1 cellular context compared by ENCODE assay signal in the genomic region with DNA sequence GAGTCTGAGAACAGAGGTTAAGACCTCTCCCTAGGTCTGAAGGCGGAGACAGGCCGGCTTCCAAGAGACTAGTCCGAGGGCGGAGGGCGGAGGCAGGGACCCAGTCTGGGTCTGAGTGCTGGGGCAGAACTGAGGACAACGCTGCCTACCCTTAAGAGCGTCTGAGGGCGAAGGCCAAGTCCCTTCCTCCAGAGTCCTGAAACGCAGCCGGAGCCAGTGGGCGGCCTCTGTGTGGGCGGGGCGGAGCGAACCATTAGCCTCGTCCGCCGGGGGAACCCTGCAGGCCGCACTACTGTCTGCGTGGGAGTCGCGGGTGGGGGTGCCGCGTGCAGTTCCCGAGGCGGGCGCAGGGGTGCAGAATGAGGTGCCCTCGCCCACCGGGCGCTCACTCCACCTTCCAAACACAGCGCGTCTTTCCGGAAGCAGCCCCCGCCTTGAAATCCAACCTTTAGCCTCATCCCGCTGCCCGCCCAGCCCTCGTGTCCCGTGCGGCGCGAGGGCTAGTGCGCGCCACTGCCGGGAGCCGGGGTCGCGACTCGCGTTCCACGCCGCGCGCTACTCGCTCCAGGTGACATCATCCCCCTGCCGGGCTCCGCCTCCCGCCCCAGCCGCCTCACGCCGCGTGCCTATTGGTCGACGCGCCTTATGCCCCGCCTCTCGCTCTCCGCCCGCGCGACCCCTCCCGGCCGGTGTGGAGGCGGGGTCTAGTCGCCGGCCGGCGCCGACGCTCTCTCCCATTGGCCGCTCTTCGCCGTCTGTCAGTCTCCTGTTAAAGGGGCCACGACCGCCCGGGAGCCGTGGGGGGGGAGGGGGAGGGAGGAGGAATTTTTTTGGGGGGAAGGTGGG.
TF ChIP-seq lines count a peak whose summit lies in the region.

TSS of gene C19orf73 (minus strand) at position 579 of the 846 bp plus-strand sequence. CDS start at position 458, 121 bp downstream.

TF ChIP-seq in HEK293, 187 proteins besides CTCF, POLR2A, EP300 and RAD21 (continued from another document):
- TF ChIP-seq, protein P1, sequence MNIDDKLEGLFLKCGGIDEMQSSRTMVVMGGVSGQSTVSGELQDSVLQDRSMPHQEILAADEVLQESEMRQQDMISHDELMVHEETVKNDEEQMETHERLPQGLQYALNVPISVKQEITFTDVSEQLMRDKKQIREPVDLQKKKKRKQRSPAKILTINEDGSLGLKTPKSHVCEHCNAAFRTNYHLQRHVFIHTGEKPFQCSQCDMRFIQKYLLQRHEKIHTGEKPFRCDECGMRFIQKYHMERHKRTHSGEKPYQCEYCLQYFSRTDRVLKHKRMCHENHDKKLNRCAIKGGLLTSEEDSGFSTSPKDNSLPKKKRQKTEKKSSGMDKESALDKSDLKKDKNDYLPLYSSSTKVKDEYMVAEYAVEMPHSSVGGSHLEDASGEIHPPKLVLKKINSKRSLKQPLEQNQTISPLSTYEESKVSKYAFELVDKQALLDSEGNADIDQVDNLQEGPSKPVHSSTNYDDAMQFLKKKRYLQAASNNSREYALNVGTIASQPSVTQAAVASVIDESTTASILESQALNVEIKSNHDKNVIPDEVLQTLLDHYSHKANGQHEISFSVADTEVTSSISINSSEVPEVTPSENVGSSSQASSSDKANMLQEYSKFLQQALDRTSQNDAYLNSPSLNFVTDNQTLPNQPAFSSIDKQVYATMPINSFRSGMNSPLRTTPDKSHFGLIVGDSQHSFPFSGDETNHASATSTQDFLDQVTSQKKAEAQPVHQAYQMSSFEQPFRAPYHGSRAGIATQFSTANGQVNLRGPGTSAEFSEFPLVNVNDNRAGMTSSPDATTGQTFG (tag by site-specific recombination; IDR thresholded peaks at IDR 0.05; ENCODE audit: borderline replicate concordance) = 0 out of 2 replicates have a peak, but pooled peaks have one; percentile 38
- TF ChIP-seq PRDM2 (tag by site-specific recombination; IDR thresholded peaks at IDR 0.05; ENCODE audit: borderline replicate concordance) (no peak), ZNF239 (tag by site-specific recombination; IDR thresholded peaks at IDR 0.05) (peak; percentile 30; the same call in 1 of the 2 replicates), AEBP2 (tag by site-specific recombination; IDR thresholded peaks at IDR 0.05; ENCODE audit: borderline replicate concordance) (no peak), ZBTB26 (tag by site-specific recombination; optimal IDR thresholded peaks at IDR 0.05) (peak; percentile 99), ZEB2 (tag by site-specific recombination; IDR thresholded peaks at IDR 0.05) (peak; percentile 98), GLIS2 (tag by site-specific recombination; IDR thresholded peaks at IDR 0.05) (peak; percentile 58), ZNF571 (tag by site-specific recombination; IDR thresholded peaks at IDR 0.05) (no peak), ZNF140 (tag by site-specific recombination; IDR thresholded peaks at IDR 0.05) (no peak), REST (tag by site-specific recombination; IDR thresholded peaks at IDR 0.05) (peak; percentile 55), ZNF266 (tag by site-specific recombination; IDR thresholded peaks at IDR 0.05; ENCODE audit: low read depth) (no peak), ZNF561 (tag by site-specific recombination; IDR thresholded peaks at IDR 0.05; ENCODE audit: borderline replicate concordance) (peak; percentile 76; the same call in 1 of the 2 replicates), ZNF837 (tag by site-specific recombination; IDR thresholded peaks at IDR 0.05) (peak; percentile 49; the same call in 1 of the 2 replicates), GLI4 (tag by site-specific recombination; IDR thresholded peaks at IDR 0.05) (peak; percentile 86; the same call in 1 of the 2 replicates), ZBTB7A (tag by site-specific recombination; IDR thresholded peaks at IDR 0.05; ENCODE audit: low read depth) (peak; percentile 97), BCL11A (tag by site-specific recombination; IDR thresholded peaks at IDR 0.05; ENCODE audit: low read depth) (peak; percentile 76; the same call in 1 of the 2 replicates), ZSCAN5A (tag by site-specific recombination; IDR thresholded peaks at IDR 0.05) (peak; percentile 94), OVOL3 (tag by site-specific recombination; IDR thresholded peaks at IDR 0.05) (no peak), ZNF776 (tag by site-specific recombination; IDR thresholded peaks at IDR 0.05; ENCODE audit: borderline replicate concordance) (no peak), ZNF629 (tag by site-specific recombination; IDR thresholded peaks at IDR 0.05) (peak; percentile 81), ZNF211 (tag by site-specific recombination; IDR thresholded peaks at IDR 0.05; ENCODE audit: low read depth) (no peak), ZFP37 (tag by site-specific recombination; IDR thresholded peaks at IDR 0.05) (peak; percentile 78; the same call in 1 of the 2 replicates), ZNF792 (tag by site-specific recombination; IDR thresholded peaks at IDR 0.05) (0 out of 2 replicates have a peak, but pooled peaks have one; percentile 55)
- TF ChIP-seq, protein P2, sequence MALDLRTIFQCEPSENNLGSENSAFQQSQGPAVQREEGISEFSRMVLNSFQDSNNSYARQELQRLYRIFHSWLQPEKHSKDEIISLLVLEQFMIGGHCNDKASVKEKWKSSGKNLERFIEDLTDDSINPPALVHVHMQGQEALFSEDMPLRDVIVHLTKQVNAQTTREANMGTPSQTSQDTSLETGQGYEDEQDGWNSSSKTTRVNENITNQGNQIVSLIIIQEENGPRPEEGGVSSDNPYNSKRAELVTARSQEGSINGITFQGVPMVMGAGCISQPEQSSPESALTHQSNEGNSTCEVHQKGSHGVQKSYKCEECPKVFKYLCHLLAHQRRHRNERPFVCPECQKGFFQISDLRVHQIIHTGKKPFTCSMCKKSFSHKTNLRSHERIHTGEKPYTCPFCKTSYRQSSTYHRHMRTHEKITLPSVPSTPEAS (tag by site-specific recombination; IDR thresholded peaks at IDR 0.05) = peak; percentile 46; the same call in 1 of the 2 replicates
- TF ChIP-seq, protein P3, sequence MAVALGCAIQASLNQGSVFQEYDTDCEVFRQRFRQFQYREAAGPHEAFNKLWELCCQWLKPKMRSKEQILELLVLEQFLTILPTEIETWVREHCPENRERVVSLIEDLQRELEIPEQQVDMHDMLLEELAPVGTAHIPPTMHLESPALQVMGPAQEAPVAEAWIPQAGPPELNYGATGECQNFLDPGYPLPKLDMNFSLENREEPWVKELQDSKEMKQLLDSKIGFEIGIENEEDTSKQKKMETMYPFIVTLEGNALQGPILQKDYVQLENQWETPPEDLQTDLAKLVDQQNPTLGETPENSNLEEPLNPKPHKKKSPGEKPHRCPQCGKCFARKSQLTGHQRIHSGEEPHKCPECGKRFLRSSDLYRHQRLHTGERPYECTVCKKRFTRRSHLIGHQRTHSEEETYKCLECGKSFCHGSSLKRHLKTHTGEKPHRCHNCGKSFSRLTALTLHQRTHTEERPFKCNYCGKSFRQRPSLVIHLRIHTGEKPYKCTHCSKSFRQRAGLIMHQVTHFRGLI (tag by site-specific recombination; IDR thresholded peaks at IDR 0.05) = peak; percentile 67
